Comparison of ENCODE assay signal across 13 cellular contexts in genomic region chr4:107838138-107838618, GRCh38. TPM values are rescaled to one million over a fixed set of nuclear protein-coding genes. Genes with fewer than 3 reads are reported as not detected.
DNase-seq lines count a peak whose midpoint lies in the region; ATAC-seq and TF ChIP-seq lines count a peak whose summit lies in the region.
"Had no signal": no experiment of that assay in that cellular context is flagged by ENCODE, and none has a peak within 500 bp of the region (broad histone marks: within the 10 kb centered on the region; RNA-seq: fewer than 3 reads in every experiment).

No MANE protein-coding gene starts in this region.

- no peaks in the 10 kb centered on the region for H3F3A ChIP-seq in GM23338 (replicated peaks; ENCODE audit: low read depth)

- peaks cover 3% of the 10 kb centered on the region; the same call in 2 of the 3 replicates for H3K36me3 Mint-ChIP-seq in GM23338 (ENCODE audit: low read depth)

- no peak overlapping the region for H3K4me3 ChIP-seq in esophagus squamous epithelium
- H3K4me3 ChIP-seq in neutrophil (ENCODE audit: low read depth in 1 of 2, low read length in 1 of 2), result peak overlapping the region in 1 of 2 experiments; percentile 38
- no peak overlapping the region for H3K4me3 ChIP-seq in GM23338

- TF ChIP-seq POLR2A in esophagus squamous epithelium (IDR thresholded peaks at IDR 0.05), result no peak

- no peaks in the 10 kb centered on the region for H3K36me3 ChIP-seq in esophagus squamous epithelium
- no peaks in the 10 kb centered on the region for H3K36me3 ChIP-seq in neutrophil
- no peaks in the 10 kb centered on the region; the same call in 1 of the 2 replicates for H3K36me3 ChIP-seq in GM23338 (ENCODE audit: insufficient read depth)

- DNase-seq in AG20443 (ENCODE audit: low spot score) (peak; percentile 40), NOMO-1 treated with DMSO at 0.1 percent for 48 hours (lab: John Stamatoyannopoulos, UW; ENCODE audit: unreplicated experiment) (peak; percentile 98), esophagus squamous epithelium (lab: John Stamatoyannopoulos, UW) (no peak), NCI-H1105 (lab: John Stamatoyannopoulos, UW) (no peak), DMS79 (lab: John Stamatoyannopoulos, UW) (no peak), GM23338 (ENCODE audit: low spot score) (no peak), NCI-H510A (lab: John Stamatoyannopoulos, UW) (no peak)
- DNase-seq: activated CD8-positive, alpha-beta T cell treated with anti-CD3 and anti-CD28 coated beads, Interleukin-2, amount 10 ng/mL, durations not matched to agents 7 days and 5 days; activated naive CD4-positive, alpha-beta T cell treated with anti-CD3 and anti-CD28 coated beads for 36 hours; central memory CD4-positive, alpha-beta T cell; DND-41; stimulated activated CD4-positive, alpha-beta T cell treated with anti-CD3 and anti-CD28 coated beads, Interleukin-1b, Interleukin-23, amount 100 ng/mL, for 48 hours had no signal

- peaks cover 4% of the 10 kb centered on the region; the same call in 1 of the 2 replicates for H3K9me2 ChIP-seq in GM23338 (ENCODE audit: insufficient read depth)

- H3K79me2 ChIP-seq in GM23338 (replicated peaks; ENCODE audit: insufficient read depth), result no peaks in the 10 kb centered on the region

- peaks cover 3% of the 10 kb centered on the region; the same call in 2 of the 3 replicates for H3K9me3 Mint-ChIP-seq in GM23338
- H3K9me3 Mint-ChIP-seq: activated naive CD4-positive, alpha-beta T cell treated with anti-CD3 and anti-CD28 coated beads for 36 hours had no signal

- H3K4me2 ChIP-seq in GM23338, result no peak overlapping the region

- H4K20me1 ChIP-seq in GM23338 (replicated peaks; ENCODE audit: insufficient read depth), result no peaks in the 10 kb centered on the region

- no peak for TF ChIP-seq CTCF in esophagus squamous epithelium (IDR thresholded peaks at IDR 0.05)
- TF ChIP-seq CTCF in neutrophil (IDR thresholded peaks at IDR 0.05), result no peak
- no peak for TF ChIP-seq CTCF in GM23338 (conservative IDR thresholded peaks at IDR 0.05; ENCODE audit: low read depth in 2 of 2)

- intact Hi-C loops in esophagus squamous epithelium (cut with DNase I), result no loop called here

- H3K27ac ChIP-seq in esophagus squamous epithelium (peak overlapping the region; percentile 40 to 79 (median 56)), neutrophil (peak overlapping the region; percentile 83), GM23338 (ENCODE audit: low read depth) (no peak overlapping the region)

- H3K4me1 Mint-ChIP-seq in GM23338, result peaks cover 2% of the 10 kb centered on the region; the same call in 1 of the 3 replicates

- H3K27me3 Mint-ChIP-seq in GM23338 (ENCODE audit: insufficient read depth, low read depth, poor library complexity), result no peaks in the 10 kb centered on the region

- H3K27ac Mint-ChIP-seq in GM23338, result no peak overlapping the region
- H3K27ac Mint-ChIP-seq: activated CD8-positive, alpha-beta T cell treated with anti-CD3 and anti-CD28 coated beads, Interleukin-2, amount 10 ng/mL, durations not matched to agents 7 days and 5 days; activated naive CD4-positive, alpha-beta T cell treated with anti-CD3 and anti-CD28 coated beads for 36 hours had no signal

- H3K9me3 ChIP-seq in esophagus squamous epithelium (no peaks in the 10 kb centered on the region), neutrophil (no peaks in the 10 kb centered on the region)

- H3K4me1 ChIP-seq in esophagus squamous epithelium, result peaks cover 17 to 60% (median 18%) of the 10 kb centered on the region in 3 donors
- peaks cover 49 to 75% of the 10 kb centered on the region in 2 experiments for H3K4me1 ChIP-seq in neutrophil (ENCODE audit: control insufficient read depth in 1 of 2, insufficient read depth in 1 of 2, low read depth in 1 of 2, low read length in 1 of 2)
- H3K4me1 ChIP-seq in GM23338 (ENCODE audit: insufficient read depth), result peaks cover under 1% of the 10 kb centered on the region; the same call in 1 of the 2 replicates

- no peak for ATAC-seq in GM23338
- ATAC-seq: activated CD8-positive, alpha-beta T cell treated with anti-CD3 and anti-CD28 coated beads, Interleukin-2, amount 10 ng/mL, durations not matched to agents 7 days and 5 days had no signal

- 56 to 60% methylated on average over 2 of the region's 2 CpGs for WGBS in esophagus squamous epithelium, 2 donors

- H2AFZ ChIP-seq in GM23338, result no peak overlapping the region

- H3K4me3 Mint-ChIP-seq in GM23338, result no peak overlapping the region
- H3K4me3 Mint-ChIP-seq: activated CD8-positive, alpha-beta T cell treated with anti-CD3 and anti-CD28 coated beads, Interleukin-2, amount 10 ng/mL, durations not matched to agents 7 days and 5 days; activated naive CD4-positive, alpha-beta T cell treated with anti-CD3 and anti-CD28 coated beads for 36 hours had no signal

- H3K27me3 ChIP-seq in esophagus squamous epithelium, result no peaks in the 10 kb centered on the region
- H3K27me3 ChIP-seq in neutrophil, result no peaks in the 10 kb centered on the region
- H3K27me3 ChIP-seq in GM23338 (ENCODE audit: insufficient read depth), result no peaks in the 10 kb centered on the region

TF ChIP-seq in GM23338, 12 proteins besides CTCF, POLR2A, EP300 and RAD21 (continues in another document):
- TF ChIP-seq JUNB (IDR thresholded peaks at IDR 0.05; ENCODE audit: unreplicated experiment) (no peak), POLR2AphosphoS5 (IDR thresholded peaks at IDR 0.05; ENCODE audit: low read depth) (no peak), NANOG (IDR thresholded peaks at IDR 0.05; ENCODE audit: borderline replicate concordance) (no peak), STAT1 (IDR thresholded peaks at IDR 0.05; ENCODE audit: unreplicated experiment) (no peak), CREB1 (CRISPR knock-in tag; IDR thresholded peaks at IDR 0.05; ENCODE audit: low read depth) (no peak), ZNF114 (CRISPR knock-in tag; IDR thresholded peaks at IDR 0.05) (no peak), ZNF462 (CRISPR knock-in tag; IDR thresholded peaks at IDR 0.05) (no peak), ZNF331 (CRISPR knock-in tag; IDR thresholded peaks at IDR 0.05; ENCODE audit: low read depth) (no peak)

RNA-seq across cellular contexts. Expression of gene SGMS2, which starts 13.4 kb away (rescaled TPM):
- 100 to 1,000 TPM in 2 of 4 donors, 10 to 100 TPM in 2; 53.4 to 153 (median 114) TPM for total RNA-seq in esophagus squamous epithelium
- total RNA-seq in GM23338 (2014; rRNA removed; shearing (Covaris generic)), result 0.35 and 0.43 TPM in 2 replicates
- 1.1 and 1.2 TPM in 2 replicates for polyA plus RNA-seq in GM23338 (2016; fragmentation: Nextera tagmentation; extraction: Ambion mirVana)
- total RNA-seq: activated CD8-positive, alpha-beta T cell treated with anti-CD3 and anti-CD28 coated beads, Interleukin-2, amount 10 ng/mL, durations not matched to agents 7 days and 5 days had no signal

Comparison
In these comparisons a context has a peak if more than half of its experiments do, and no peak if none do; other contexts are left out.
1. DNase-seq: peak in AG20443 (single experiment) and NOMO-1 treated with DMSO at 0.1 percent for 48 hours (single experiment); none in esophagus squamous epithelium (single experiment), NCI-H1105 (single experiment), DMS79 (single experiment), GM23338 (single experiment) and NCI-H510A (single experiment).
2. RNA of gene SGMS2, which starts 13.4 kb away (total RNA-seq): 53.4 to 153 TPM in esophagus squamous epithelium; 0.35 to 0.43 TPM in GM23338; every median in the first group is over 10 times any median in the second.